ENCODE assay signal across 8 cellular contexts in genomic region chr4:39353478-39354177, GRCh38.
A peak's percentile ranks its signal among the peaks of the same experiment; 100 is the strongest.
DNase-seq lines count a peak whose midpoint lies in the region; ATAC-seq and TF ChIP-seq lines count a peak whose summit lies in the region.

No MANE protein-coding gene starts in this region.

- H3K4me1 ChIP-seq in muscle layer of duodenum (ENCODE audit: control insufficient read depth in 1 of 2, insufficient read depth in 2 of 2, low read length in 2 of 2), result peaks cover 0 to 6% of the 10 kb centered on the region in 2 donors

- H3K27me3 Mint-ChIP-seq in effector memory CD8-positive, alpha-beta T cell, result no peaks in the 10 kb centered on the region

- ATAC-seq in GM19023 (IDR thresholded peaks at IDR 0.05; ENCODE audit: unreplicated experiment), result peak; percentile 71
- ATAC-seq in HG03103 (IDR thresholded peaks at IDR 0.05; ENCODE audit: low read depth, unreplicated experiment), result peak; percentile 62
- peak; percentile 85 for ATAC-seq in effector memory CD8-positive, alpha-beta T cell (replicated peaks)

- peak overlapping the region; percentile 96 for H3K27ac ChIP-seq in muscle layer of duodenum (ENCODE audit: low read length)

- H3K4me3 Mint-ChIP-seq in effector memory CD8-positive, alpha-beta T cell, result peak overlapping the region; percentile 74 to 86

- DNase-seq in AG09309 (ENCODE audit: low read depth) (peak; percentile 5), SIG-M5 (lab: John Stamatoyannopoulos, UW) (peak; percentile 57), OCI-M2 (lab: John Stamatoyannopoulos, UW; ENCODE audit: unreplicated experiment) (no peak), iPS-NIHi11 (ENCODE audit: low spot score) (no peak)
- peak in 1 of 3 experiments; percentile 5 for DNase-seq in effector memory CD8-positive, alpha-beta T cell

- H3K4me1 Mint-ChIP-seq in effector memory CD8-positive, alpha-beta T cell (ENCODE audit: low read depth in 2 of 2), result peaks cover 21 to 40% of the 10 kb centered on the region in 2 donors

- no peaks in the 10 kb centered on the region for H3K27me3 ChIP-seq in muscle layer of duodenum (ENCODE audit: low read depth, low read length)

- TF ChIP-seq CTCF in AG09309 (IDR thresholded peaks at IDR 0.05; ENCODE audit: control insufficient read depth, insufficient read depth, low read depth, low read length, missing control alignments), result no peak

- H3K9me3 Mint-ChIP-seq in effector memory CD8-positive, alpha-beta T cell, result no peaks in the 10 kb centered on the region

- H3K36me3 ChIP-seq in muscle layer of duodenum (ENCODE audit: control insufficient read depth in 1 of 2, insufficient read depth in 2 of 2, low read length in 2 of 2), result peaks cover 0 to 13% of the 10 kb centered on the region in 2 donors

- H3K27ac Mint-ChIP-seq in effector memory CD8-positive, alpha-beta T cell, result peak overlapping the region; percentile 96 to 98

- H3K4me3 ChIP-seq in AG09309 (ENCODE audit: control insufficient read depth, low read depth, low read length), result peak overlapping the region; percentile 26
- H3K4me3 ChIP-seq in muscle layer of duodenum (ENCODE audit: low read depth in 1 of 2, low read length in 2 of 2), result peak overlapping the region; percentile 50 to 76

- peaks cover 26% of the 10 kb centered on the region for H3K36me3 Mint-ChIP-seq in effector memory CD8-positive, alpha-beta T cell (ENCODE audit: insufficient read depth)

- H3K9me3 ChIP-seq in muscle layer of duodenum (ENCODE audit: control insufficient read depth in 1 of 2, low read length in 2 of 2), result no peaks in the 10 kb centered on the region

Comparison
In these comparisons a context has a peak if more than half of its experiments do, and no peak if none do; other contexts are left out.
1. DNase-seq: peak in AG09309 (single experiment) and SIG-M5 (single experiment); none in OCI-M2 (single experiment) and iPS-NIHi11 (single experiment).
2. Peak in every context shown above with its lines, with median percentiles within 50 percentile points of each other: ATAC-seq.